ENCODE assay signal across 8 cellular contexts in genomic region chr18:22563098-22563707, GRCh38.
A peak's percentile ranks its signal among the peaks of the same experiment; 100 is the strongest.
DNase-seq lines count a peak whose midpoint lies in the region; ATAC-seq and TF ChIP-seq lines count a peak whose summit lies in the region.

No MANE protein-coding gene starts in this region.

- POLR2A ChIA-PET in GM10248 (lab: Yijun Ruan, JAX), result no interaction called here
- POLR2A ChIA-PET in CD4-positive, alpha-beta T cell (lab: Charles Lee), result no interaction called here

- H3K27me3 ChIP-seq in right atrium auricular region (no peaks in the 10 kb centered on the region), sigmoid colon (no peaks in the 10 kb centered on the region)
- H3K27me3 ChIP-seq in CD4-positive, alpha-beta T cell (ENCODE audit: control insufficient read depth, insufficient read depth, low read length), result peaks cover 37% of the 10 kb centered on the region

- TF ChIP-seq EP300 in sigmoid colon (IDR thresholded peaks at IDR 0.05), result no peak

- H3K4me3 Mint-ChIP-seq in CD4-positive, alpha-beta T cell, result no peak overlapping the region

- H3K36me3 ChIP-seq in right atrium auricular region (no peaks in the 10 kb centered on the region), sigmoid colon (no peaks in the 10 kb centered on the region)

- peaks cover 4% of the 10 kb centered on the region for H3K4me1 Mint-ChIP-seq in CD4-positive, alpha-beta T cell (ENCODE audit: low read depth)

- 8% methylated on average over 6 of the region's 6 CpGs for WGBS in adipose tissue, 3 donors
- WGBS in sigmoid colon, 2 donors, result 3 to 7% methylated on average over 6 of the region's 6 CpGs

- H3K27me3 Mint-ChIP-seq in CD4-positive, alpha-beta T cell, result peaks cover 51% of the 10 kb centered on the region

- intact Hi-C loops in sigmoid colon (cut with DNase I), result loop anchor here (5.0 to 10.0 kb wide), 3 partner anchors 238 to 656 kb away; no protein-coding TSS in a partner anchor
- intact Hi-C loops in CD4-positive, alpha-beta T cell (cut with DNase I, micrococcal nuclease), result loop anchor here (5.0 to 10.0 kb wide), 4 partner anchors 391 to 1368 kb away; no protein-coding TSS in a partner anchor

- peak overlapping the region; percentile 41 to 59 for H3K4me3 ChIP-seq in right atrium auricular region
- H3K4me3 ChIP-seq in sigmoid colon, result no peak overlapping the region

- TF ChIP-seq CTCF in 22Rv1 (IDR thresholded peaks at IDR 0.05) (peak; percentile 86), GM10248 (IDR thresholded peaks at IDR 0.05; ENCODE audit: control extremely low read depth, extremely low read depth, low read depth, missing control alignments) (peak; percentile 58), right atrium auricular region (IDR thresholded peaks at IDR 0.05) (peak; percentile 49 to 83), sigmoid colon (IDR thresholded peaks at IDR 0.05) (peak in 3 of 4 experiments; percentile 65 to 76 (median 68))
- no peak for TF ChIP-seq CTCF in CD4-positive, alpha-beta T cell (IDR thresholded peaks at IDR 0.05)

- H3K27ac Mint-ChIP-seq in CD4-positive, alpha-beta T cell, result no peak overlapping the region

- DNase-seq in GM10248 (ENCODE audit: extremely low spot score) (peak; percentile 49), NCI-H2081 treated with DMSO at 0.1 percent for 48 hours (lab: John Stamatoyannopoulos, UW) (peak; percentile 17), right atrium auricular region (ENCODE audit: low spot score) (peak; percentile 73), sigmoid colon (no peak)
- DNase-seq in CD4-positive, alpha-beta T cell, result no peak

- no peak for TF ChIP-seq POLR2A in sigmoid colon (IDR thresholded peaks at IDR 0.05)

- no peaks in the 10 kb centered on the region for H3K36me3 Mint-ChIP-seq in CD4-positive, alpha-beta T cell (ENCODE audit: low read depth)

- ATAC-seq in HG02852 (IDR thresholded peaks at IDR 0.05; ENCODE audit: unreplicated experiment), result peak; percentile 79
- ATAC-seq in CD4-positive, alpha-beta T cell (ENCODE audit: poor library complexity), result no peak

- no peak overlapping the region for H3K27ac ChIP-seq in 22Rv1
- peak overlapping the region; percentile 31 for H3K27ac ChIP-seq in adipose tissue (ENCODE audit: low read depth, low read length)
- peak overlapping the region; percentile 97 to 100 for H3K27ac ChIP-seq in right atrium auricular region
- no peak overlapping the region for H3K27ac ChIP-seq in sigmoid colon
- H3K27ac ChIP-seq in CD4-positive, alpha-beta T cell (ENCODE audit: low read depth, low read length), result no peak overlapping the region

- H3K4me1 ChIP-seq in right atrium auricular region (no peaks in the 10 kb centered on the region), sigmoid colon (peaks cover 0 to 23% (median 9%) of the 10 kb centered on the region in 4 donors)

- CTCF ChIA-PET in GM10248 (lab: Yijun Ruan, JAX), result interaction anchor here (0.6 to 1.4 kb wide), 5 partner anchors 11 to 567 kb away, joined by 3 to 6 read pairs (median 3); no protein-coding TSS in a partner anchor
- CTCF ChIA-PET in CD4-positive, alpha-beta T cell (lab: Charles Lee), result no interaction called here

- H3K9me3 Mint-ChIP-seq in CD4-positive, alpha-beta T cell, result no peaks in the 10 kb centered on the region

- no peaks in the 10 kb centered on the region for H3K9me3 ChIP-seq in right atrium auricular region
- H3K9me3 ChIP-seq in sigmoid colon, result no peaks in the 10 kb centered on the region
- H3K9me3 ChIP-seq in CD4-positive, alpha-beta T cell (ENCODE audit: control insufficient read depth, low read length), result no peaks in the 10 kb centered on the region

Comparison
In these comparisons a context has a peak if more than half of its experiments do, and no peak if none do; other contexts are left out.
1. H3K27ac ChIP-seq: peak in adipose tissue (single experiment) and right atrium auricular region (2 of 2); none in 22Rv1 (single experiment), sigmoid colon (0 of 4) and CD4-positive, alpha-beta T cell (single experiment).
2. DNase-seq: peak in GM10248 (single experiment), NCI-H2081 treated with DMSO at 0.1 percent for 48 hours (single experiment) and right atrium auricular region (single experiment); none in sigmoid colon (single experiment) and CD4-positive, alpha-beta T cell (0 of 10).
3. H3K4me3 ChIP-seq: peak in right atrium auricular region (2 of 2); none in sigmoid colon (0 of 4).